1 cellular context compared by ENCODE assay signal in the genomic region with DNA sequence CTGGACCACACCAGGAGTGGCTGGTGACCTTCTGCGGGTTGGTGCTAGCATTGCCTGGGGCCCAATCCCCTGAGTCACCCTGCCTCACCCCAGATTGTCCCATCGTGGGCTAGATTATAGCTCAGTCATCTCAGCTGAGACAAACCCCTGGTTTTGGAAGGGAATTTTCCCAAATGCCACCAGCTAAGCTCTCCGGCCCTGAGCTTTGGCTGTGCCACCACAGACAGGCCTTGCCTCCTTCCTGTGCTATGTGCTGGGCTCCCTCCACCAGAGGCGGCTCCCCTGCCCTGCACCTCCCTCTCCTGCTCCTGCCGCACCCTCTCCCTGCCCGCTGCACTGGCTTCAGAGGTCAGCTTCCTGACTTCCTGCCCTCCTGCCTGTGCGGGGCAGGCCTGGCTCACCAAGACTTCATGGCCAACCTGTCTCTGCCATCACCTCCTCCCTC.
TF ChIP-seq lines count a peak whose summit lies in the region.

No MANE protein-coding gene starts in this region.

TF ChIP-seq in IMR-90, 13 proteins besides CTCF, POLR2A, EP300 and RAD21:
- no peak for TF ChIP-seq MXI1 (IDR thresholded peaks at IDR 0.05; ENCODE audit: borderline replicate concordance, low read depth, low read length)
- TF ChIP-seq MAZ (IDR thresholded peaks at IDR 0.05; ENCODE audit: borderline replicate concordance, low read depth, low read length): peak; percentile 14; the same call in 1 of the 2 replicates
- TF ChIP-seq RCOR1 (IDR thresholded peaks at IDR 0.05; ENCODE audit: insufficient replicate concordance, low read length): peak; percentile 97
